In genomic region chr6:137218917-137219663, GRCh38 we compare ENCODE assay signal across 1 cellular context.
A peak's percentile ranks its signal among the peaks of the same experiment; 100 is the strongest.
TF ChIP-seq lines count a peak whose summit lies in the region.

Gene IFNGR1, minus strand, starts transcription at chr6:137219385. Its CDS starts 58 bp downstream, at chr6:137219327.

TF ChIP-seq in HepG2, 621 proteins besides CTCF, POLR2A, EP300 and RAD21 (continued from another document and continues in another):
- TF ChIP-seq ZHX1 (CRISPR knock-in tag; IDR thresholded peaks at IDR 0.05; ENCODE audit: low read depth): peak; percentile 87
- no peak; the same call in 1 of the 2 replicates for TF ChIP-seq ZFP90 (CRISPR knock-in tag; IDR thresholded peaks at IDR 0.05; ENCODE audit: borderline replicate concordance)
- peak; percentile 95 for TF ChIP-seq KMT2B (CRISPR knock-in tag; IDR thresholded peaks at IDR 0.05)
- peak; percentile 58 for TF ChIP-seq YY1 (IDR thresholded peaks at IDR 0.05; ENCODE audit: insufficient read depth, insufficient replicate concordance, low read depth, low read length)
- TF ChIP-seq ZBTB26 (CRISPR knock-in tag; IDR thresholded peaks at IDR 0.05; ENCODE audit: borderline replicate concordance): peak; percentile 86; the same call in 1 of the 2 replicates
- TF ChIP-seq ZNF646 (CRISPR knock-in tag; IDR thresholded peaks at IDR 0.05): no peak; the same call in 1 of the 2 replicates
- peak; percentile 96 for TF ChIP-seq ZFP91 (CRISPR knock-in tag; IDR thresholded peaks at IDR 0.05; ENCODE audit: borderline replicate concordance)
- no peak for TF ChIP-seq ZFP36L2 (CRISPR knock-in tag; IDR thresholded peaks at IDR 0.05)
- peak; percentile 75; the same call in 1 of the 2 replicates for TF ChIP-seq ZNF460 (CRISPR knock-in tag; IDR thresholded peaks at IDR 0.05; ENCODE audit: borderline replicate concordance)
- TF ChIP-seq HIVEP1 (CRISPR knock-in tag; IDR thresholded peaks at IDR 0.05): peak; percentile 88
- peak; percentile 84 for TF ChIP-seq ZSCAN20 (CRISPR knock-in tag; IDR thresholded peaks at IDR 0.05; ENCODE audit: borderline replicate concordance)
- peak; percentile 53; the same call in 1 of the 2 replicates for TF ChIP-seq NFYC (CRISPR knock-in tag; IDR thresholded peaks at IDR 0.05)
- peak; percentile 60; the same call in 1 of the 2 replicates for TF ChIP-seq ZSCAN9 (CRISPR knock-in tag; IDR thresholded peaks at IDR 0.05; ENCODE audit: borderline replicate concordance)
- TF ChIP-seq ZNF431 (CRISPR knock-in tag; IDR thresholded peaks at IDR 0.05; ENCODE audit: borderline replicate concordance, low read depth): peak; percentile 70; the same call in 1 of the 2 replicates
- TF ChIP-seq GATA4 (IDR thresholded peaks at IDR 0.05; ENCODE audit: borderline replicate concordance, low read depth): peak; percentile 78; the same call in 1 of the 2 replicates
- TF ChIP-seq MAFG (CRISPR knock-in tag; IDR thresholded peaks at IDR 0.05): no peak
- peak; percentile 69; the same call in 1 of the 2 replicates for TF ChIP-seq ZNF337 (CRISPR knock-in tag; IDR thresholded peaks at IDR 0.05; ENCODE audit: borderline replicate concordance, low read depth)
- peak; percentile 67 for TF ChIP-seq FOXK1 (CRISPR knock-in tag; IDR thresholded peaks at IDR 0.05; ENCODE audit: borderline replicate concordance, low read depth)
- peak; percentile 88; the same call in 1 of the 2 replicates for TF ChIP-seq NR1H2 (CRISPR knock-in tag; IDR thresholded peaks at IDR 0.05; ENCODE audit: borderline replicate concordance, low read depth)
- TF ChIP-seq MTF1 (CRISPR knock-in tag; IDR thresholded peaks at IDR 0.05): no peak
- no peak for TF ChIP-seq MBD4 (IDR thresholded peaks at IDR 0.05; ENCODE audit: borderline replicate concordance, low read length)
- peak; percentile 89 for TF ChIP-seq KDM5B (CRISPR knock-in tag; IDR thresholded peaks at IDR 0.05; ENCODE audit: borderline replicate concordance)
- TF ChIP-seq CREB1 (IDR thresholded peaks at IDR 0.05): peak; percentile 97
- peak; percentile 97 for TF ChIP-seq CREB1 (CRISPR knock-in tag; IDR thresholded peaks at IDR 0.05)
- TF ChIP-seq RORA (CRISPR knock-in tag; IDR thresholded peaks at IDR 0.05): no peak
- peak; percentile 43 for TF ChIP-seq ZBTB33 (CRISPR knock-in tag; IDR thresholded peaks at IDR 0.05)
- no peak; the same call in 1 of the 2 replicates for TF ChIP-seq MEIS1 (CRISPR knock-in tag; IDR thresholded peaks at IDR 0.05; ENCODE audit: borderline replicate concordance)
- TF ChIP-seq NCOA1 (CRISPR knock-in tag; IDR thresholded peaks at IDR 0.05): peak; percentile 84; the same call in 1 of the 2 replicates
- no peak for TF ChIP-seq CENPT (CRISPR knock-in tag; IDR thresholded peaks at IDR 0.05; ENCODE audit: low read depth)
- TF ChIP-seq SMYD3 (CRISPR knock-in tag; IDR thresholded peaks at IDR 0.05): no peak
- TF ChIP-seq POLR2AphosphoS5 (IDR thresholded peaks at IDR 0.05; ENCODE audit: low read depth, low read length): peak; percentile 87
- peak; percentile 44; the same call in 1 of the 2 replicates for TF ChIP-seq GFI1 (CRISPR knock-in tag; IDR thresholded peaks at IDR 0.05; ENCODE audit: borderline replicate concordance)
- peak; percentile 88 for TF ChIP-seq POGZ (CRISPR knock-in tag; IDR thresholded peaks at IDR 0.05)
- TF ChIP-seq CC2D1A (CRISPR knock-in tag; IDR thresholded peaks at IDR 0.05): 0 out of 2 replicates have a peak, but pooled peaks have one; percentile 80
- TF ChIP-seq LBX2 (CRISPR knock-in tag; IDR thresholded peaks at IDR 0.05; ENCODE audit: borderline replicate concordance): no peak
- TF ChIP-seq ZEB1 (IDR thresholded peaks at IDR 0.05; ENCODE audit: insufficient replicate concordance, low read depth): no peak
- TF ChIP-seq IKZF1 (IDR thresholded peaks at IDR 0.05): no peak
- TF ChIP-seq CAMTA2 (CRISPR knock-in tag; IDR thresholded peaks at IDR 0.05; ENCODE audit: borderline replicate concordance): 0 out of 2 replicates have a peak, but pooled peaks have one; percentile 89
- no peak; the same call in 1 of the 2 replicates for TF ChIP-seq MYNN (CRISPR knock-in tag; IDR thresholded peaks at IDR 0.05; ENCODE audit: low read depth)
- TF ChIP-seq TEF (CRISPR knock-in tag; IDR thresholded peaks at IDR 0.05): no peak
- peak; percentile 94 for TF ChIP-seq ZBTB38 (CRISPR knock-in tag; IDR thresholded peaks at IDR 0.05)
- peak; percentile 92 for TF ChIP-seq PAXIP1 (CRISPR knock-in tag; conservative IDR thresholded peaks at IDR 0.05)
- no peak; the same call in 1 of the 2 replicates for TF ChIP-seq ZNF124 (CRISPR knock-in tag; IDR thresholded peaks at IDR 0.05)
- peak; percentile 62; the same call in 1 of the 2 replicates for TF ChIP-seq ZNF333 (CRISPR knock-in tag; IDR thresholded peaks at IDR 0.05; ENCODE audit: borderline replicate concordance)
- no peak for TF ChIP-seq NFIC (IDR thresholded peaks at IDR 0.05; ENCODE audit: low read length)
